8 cellular contexts compared by ENCODE assay signal in genomic region chr17:44628234-44629188, GRCh38. TPM values are rescaled to one million over a fixed set of nuclear protein-coding genes. Genes with fewer than 3 reads are reported as not detected.
DNase-seq lines count a peak whose midpoint lies in the region; ATAC-seq and TF ChIP-seq lines count a peak whose summit lies in the region.

No MANE protein-coding gene starts in this region.

- H3K9me3 ChIP-seq in iPS-18a (ENCODE audit: control insufficient read depth, low read depth, low read length) (no peaks in the 10 kb centered on the region), subcutaneous abdominal adipose tissue (ENCODE audit: control insufficient read depth in 5 of 5, low read length in 5 of 5) (no peaks in the 10 kb centered on the region)

- H3K27me3 Mint-ChIP-seq in WTC11 (ENCODE audit: low read depth) = peaks cover 4% of the 10 kb centered on the region; the same call in 1 of the 2 replicates
- H3K27me3 Mint-ChIP-seq in T-helper 2 cell treated with Interferon-gamma antibody and Interleukin-4, amounts not matched to agents 5 μg/mL and 100 μg/mL, for 36 hours (ENCODE audit: low read depth) = peaks cover 9% of the 10 kb centered on the region

- ATAC-seq in WTC11 = peak; percentile 96

- H3K9ac ChIP-seq in iPS-18a (ENCODE audit: low read length) (no peak overlapping the region), subcutaneous abdominal adipose tissue (ENCODE audit: low read length in 5 of 5) (peak overlapping the region in 2 of 5 donors; percentile 23 to 32)

- DNase-seq in WTC11 (ENCODE audit: low spot score) (peak; percentile 80), NCI-H1694 (lab: John Stamatoyannopoulos, UW) (no peak), NCI-H446 (lab: John Stamatoyannopoulos, UW) (no peak), HUDEP-2 (lab: John Stamatoyannopoulos, UW; ENCODE audit: unreplicated experiment in 76 of 76) (no peak)
- no peak for DNase-seq in T-helper 2 cell treated with Interferon-gamma antibody and Interleukin-4, amounts not matched to agents 5 μg/mL and 100 μg/mL, for 36 hours (ENCODE audit: low spot score)

- no peak for TF ChIP-seq CTCF in WTC11 (IDR thresholded peaks at IDR 0.05)

- H3K36me3 ChIP-seq in iPS-18a (ENCODE audit: control insufficient read depth, low read depth, low read length) (no peaks in the 10 kb centered on the region), subcutaneous abdominal adipose tissue (ENCODE audit: control insufficient read depth in 5 of 5, insufficient read depth in 5 of 5, low read length in 5 of 5) (no peaks in the 10 kb centered on the region)

- no peak; the same call in 1 of the 2 replicates for TF ChIP-seq EP300 in Ishikawa (IDR thresholded peaks at IDR 0.05; ENCODE audit: borderline replicate concordance)

- H3K4me3 ChIP-seq in iPS-18a (ENCODE audit: low read length) (peak overlapping the region; percentile 45), subcutaneous abdominal adipose tissue (ENCODE audit: low read depth in 1 of 5, low read length in 5 of 5) (peak overlapping the region in 3 of 5 donors; percentile 27 to 48 (median 45))

- H3K27me3 ChIP-seq in iPS-18a (ENCODE audit: control insufficient read depth, insufficient read depth, low read length) (no peaks in the 10 kb centered on the region), subcutaneous abdominal adipose tissue (ENCODE audit: control insufficient read depth in 5 of 5, insufficient read depth in 4 of 5, low read length in 5 of 5) (peaks cover 0 to 3% (median 0%) of the 10 kb centered on the region in 5 donors)

- peak overlapping the region; percentile 67 for H3K4me3 Mint-ChIP-seq in WTC11
- H3K4me3 Mint-ChIP-seq in T-helper 2 cell treated with Interferon-gamma antibody and Interleukin-4, amounts not matched to agents 5 μg/mL and 100 μg/mL, for 36 hours = no peak overlapping the region

- H3K4me1 Mint-ChIP-seq in WTC11 = peaks cover 24% of the 10 kb centered on the region
- H3K4me1 Mint-ChIP-seq in T-helper 2 cell treated with Interferon-gamma antibody and Interleukin-4, amounts not matched to agents 5 μg/mL and 100 μg/mL, for 36 hours (ENCODE audit: low read depth) = no peaks in the 10 kb centered on the region

- H3K36me3 Mint-ChIP-seq in WTC11 = no peaks in the 10 kb centered on the region
- no peaks in the 10 kb centered on the region for H3K36me3 Mint-ChIP-seq in T-helper 2 cell treated with Interferon-gamma antibody and Interleukin-4, amounts not matched to agents 5 μg/mL and 100 μg/mL, for 36 hours (ENCODE audit: low read depth)

- peak overlapping the region; percentile 96 for H3K27ac Mint-ChIP-seq in WTC11
- no peak overlapping the region for H3K27ac Mint-ChIP-seq in T-helper 2 cell treated with Interferon-gamma antibody and Interleukin-4, amounts not matched to agents 5 μg/mL and 100 μg/mL, for 36 hours

- no peaks in the 10 kb centered on the region for H3K9me3 Mint-ChIP-seq in WTC11
- no peaks in the 10 kb centered on the region for H3K9me3 Mint-ChIP-seq in T-helper 2 cell treated with Interferon-gamma antibody and Interleukin-4, amounts not matched to agents 5 μg/mL and 100 μg/mL, for 36 hours

- H3K4me1 ChIP-seq in iPS-18a (ENCODE audit: control insufficient read depth, low read depth, low read length) = peaks cover 8% of the 10 kb centered on the region
- peaks cover 0 to 6% (median 3%) of the 10 kb centered on the region in 5 donors for H3K4me1 ChIP-seq in subcutaneous abdominal adipose tissue (ENCODE audit: control insufficient read depth in 5 of 5, insufficient read depth in 5 of 5, low read length in 5 of 5)

- POLR2A ChIA-PET in WTC11 (lab: Charles Lee) = interaction anchor here (0.6 to 1.1 kb wide), 3 partner anchors 27 to 147 kb away, joined by 3 to 5 read pairs (median 4); partner anchors contain the start of gene FZD2

- H3K27ac ChIP-seq in iPS-18a (ENCODE audit: low read length) (no peak overlapping the region), subcutaneous abdominal adipose tissue (ENCODE audit: low read depth, low read length) (no peak overlapping the region)

- CTCF ChIA-PET in WTC11 (lab: Charles Lee) = interaction anchor here (0.5 to 2.6 kb wide), 14 partner anchors 18 to 727 kb away, joined by 3 to 20 read pairs (median 4); partner anchors contain the start of genes CCDC43, FZD2 and MEIOC

- peak; percentile 37; the same call in 1 of the 2 replicates for TF ChIP-seq RAD21 in Ishikawa (IDR thresholded peaks at IDR 0.05; ENCODE audit: low read depth)

TF ChIP-seq in Ishikawa, 13 proteins besides CTCF, POLR2A, EP300 and RAD21 (continues in another document):
- TF ChIP-seq ZBTB7A (IDR thresholded peaks at IDR 0.05; ENCODE audit: low read depth) (0 out of 2 replicates have a peak, but pooled peaks have one; percentile 50), YY1 (IDR thresholded peaks at IDR 0.05; ENCODE audit: low read depth) (no peak), TEAD4 (IDR thresholded peaks at IDR 0.05) (peak; percentile 11; the same call in 1 of the 2 replicates), NFIC (IDR thresholded peaks at IDR 0.05) (no peak; the same call in 1 of the 2 replicates), TCF12 (IDR thresholded peaks at IDR 0.05; ENCODE audit: low read depth) (peak; percentile 46; the same call in 1 of the 2 replicates), CEBPB (IDR thresholded peaks at IDR 0.05) (no peak; the same call in 1 of the 2 replicates), CREB1 (IDR thresholded peaks at IDR 0.05; ENCODE audit: low read depth) (no peak), EGR1 (IDR thresholded peaks at IDR 0.05) (no peak), REST (IDR thresholded peaks at IDR 0.05; ENCODE audit: low read depth) (no peak), TAF1 (IDR thresholded peaks at IDR 0.05; ENCODE audit: low read depth) (no peak; the same call in 1 of the 2 replicates)

TF ChIP-seq in WTC11, 78 proteins besides CTCF, POLR2A, EP300 and RAD21 (continues in another document):
- TF ChIP-seq NR2C2 (CRISPR knock-in tag; IDR thresholded peaks at IDR 0.05) (no peak), SP1 (CRISPR knock-in tag; conservative IDR thresholded peaks at IDR 0.05) (peak; percentile 52; the same call in 1 of the 2 replicates), CREB1 (CRISPR knock-in tag; IDR thresholded peaks at IDR 0.05) (no peak), ZNF423 (CRISPR knock-in tag; IDR thresholded peaks at IDR 0.05) (no peak), ZNF396 (CRISPR knock-in tag; IDR thresholded peaks at IDR 0.05; ENCODE audit: borderline replicate concordance) (no peak), E2F1 (CRISPR knock-in tag; IDR thresholded peaks at IDR 0.05) (no peak), TEAD1 (CRISPR knock-in tag; IDR thresholded peaks at IDR 0.05) (peak; percentile 59; the same call in 1 of the 2 replicates), TEAD4 (CRISPR knock-in tag; IDR thresholded peaks at IDR 0.05) (no peak), IRF2 (CRISPR knock-in tag; IDR thresholded peaks at IDR 0.05; ENCODE audit: borderline replicate concordance, low read depth) (no peak), OVOL2 (CRISPR knock-in tag; IDR thresholded peaks at IDR 0.05; ENCODE audit: borderline replicate concordance) (no peak), NR1H2 (CRISPR knock-in tag; IDR thresholded peaks at IDR 0.05) (no peak), HMGXB4 (CRISPR knock-in tag; IDR thresholded peaks at IDR 0.05) (no peak), ESRRA (CRISPR knock-in tag; IDR thresholded peaks at IDR 0.05; ENCODE audit: borderline replicate concordance) (no peak), ETV6 (CRISPR knock-in tag; IDR thresholded peaks at IDR 0.05) (peak; percentile 38)
- TF ChIP-seq, protein P1, sequence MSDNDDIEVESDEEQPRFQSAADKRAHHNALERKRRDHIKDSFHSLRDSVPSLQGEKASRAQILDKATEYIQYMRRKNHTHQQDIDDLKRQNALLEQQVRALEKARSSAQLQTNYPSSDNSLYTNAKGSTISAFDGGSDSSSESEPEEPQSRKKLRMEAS (CRISPR knock-in tag; IDR thresholded peaks at IDR 0.05) = 0 out of 2 replicates have a peak, but pooled peaks have one; percentile 39
- TF ChIP-seq, protein P2, sequence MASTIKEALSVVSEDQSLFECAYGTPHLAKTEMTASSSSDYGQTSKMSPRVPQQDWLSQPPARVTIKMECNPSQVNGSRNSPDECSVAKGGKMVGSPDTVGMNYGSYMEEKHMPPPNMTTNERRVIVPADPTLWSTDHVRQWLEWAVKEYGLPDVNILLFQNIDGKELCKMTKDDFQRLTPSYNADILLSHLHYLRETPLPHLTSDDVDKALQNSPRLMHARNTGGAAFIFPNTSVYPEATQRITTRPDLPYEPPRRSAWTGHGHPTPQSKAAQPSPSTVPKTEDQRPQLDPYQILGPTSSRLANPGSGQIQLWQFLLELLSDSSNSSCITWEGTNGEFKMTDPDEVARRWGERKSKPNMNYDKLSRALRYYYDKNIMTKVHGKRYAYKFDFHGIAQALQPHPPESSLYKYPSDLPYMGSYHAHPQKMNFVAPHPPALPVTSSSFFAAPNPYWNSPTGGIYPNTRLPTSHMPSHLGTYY (CRISPR knock-in tag; IDR thresholded peaks at IDR 0.05) = no peak

RNA-seq across cellular contexts. Expression of gene MEIOC, which starts 27.8 kb away (rescaled TPM):
- total RNA-seq in WTC11 (2021) = 4.4 to 8.3 TPM (median 5.0 TPM) in 3 replicates
